In the genomic region with DNA sequence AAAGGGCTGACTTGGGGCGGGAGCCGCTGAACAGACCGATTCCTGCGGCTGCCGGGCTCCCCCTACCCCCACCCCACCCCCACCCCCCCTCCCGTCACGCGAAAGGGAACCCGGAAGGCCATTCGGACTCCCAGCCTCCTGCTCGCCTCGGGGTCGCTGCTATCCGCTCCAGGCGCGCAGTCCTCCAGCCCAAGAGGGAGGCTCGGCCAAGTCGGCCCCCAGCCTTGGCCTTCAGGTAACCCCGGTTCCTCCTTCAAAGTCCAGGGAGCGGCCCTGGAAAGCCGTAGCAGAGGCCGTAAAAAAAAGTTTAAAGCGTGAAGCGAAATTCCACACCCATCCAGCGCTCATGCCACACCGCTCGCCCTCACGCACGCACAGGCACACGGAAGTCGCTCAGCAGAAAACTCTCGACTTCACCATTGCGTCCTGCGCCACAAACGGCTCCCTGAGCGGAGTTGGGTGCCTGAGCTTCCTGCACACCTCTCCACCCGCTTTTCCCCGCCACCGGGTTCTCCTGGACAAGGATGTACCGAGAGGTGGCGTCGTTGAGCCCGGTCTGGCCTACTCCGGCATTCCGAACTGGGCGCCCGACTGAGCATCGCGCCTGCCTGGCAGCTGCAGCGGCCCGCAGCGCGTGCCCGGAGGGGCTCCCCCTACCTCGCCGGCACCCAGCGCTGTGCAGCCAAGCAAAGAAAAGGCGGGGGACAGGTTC, we compare ENCODE assay signal across 9 cellular contexts. TPM values are rescaled to one million over a fixed set of nuclear protein-coding genes. Genes with fewer than 3 reads are reported as not detected.
DNase-seq lines count a peak whose midpoint lies in the region; ATAC-seq and TF ChIP-seq lines count a peak whose summit lies in the region.
"Had no signal": no experiment of that assay in that cellular context is flagged by ENCODE, and none has a peak within 500 bp of the region (broad histone marks: within the 10 kb centered on the region; RNA-seq: fewer than 3 reads in every experiment).

No MANE protein-coding gene starts in this region.

- peak overlapping the region; percentile 65 for H3K4me3 Mint-ChIP-seq in MCF 10A (ENCODE audit: unreplicated experiment)

- ATAC-seq in upper lobe of right lung (peak; percentile 31), omental fat pad (ENCODE audit: low FRiP score) (no peak), HG03378 (IDR thresholded peaks at IDR 0.05; ENCODE audit: unreplicated experiment) (no peak)

- peak; percentile 49 for DNase-seq in stimulated activated CD4-positive, alpha-beta T cell treated with anti-CD3 and anti-CD28 coated beads, Interleukin-1b, Interleukin-23, amount 100 ng/mL, for 48 hours
- no peak for DNase-seq in stimulated activated CD4-positive, alpha-beta T cell treated with anti-CD3 and anti-CD28 coated beads, Interleukin-12 subunit alpha, Interleukin-12 subunit beta, amount 100 ng/mL, for 4 hours
- peak; percentile 64 for DNase-seq in MCF 10A (ENCODE audit: unreplicated experiment)
- DNase-seq in kidney tubule cell (ENCODE audit: low spot score) = peak; percentile 82
- DNase-seq in upper lobe of right lung = no peak
- no peak for DNase-seq in PC-9
- DNase-seq in omental fat pad (ENCODE audit: low spot score) = no peak

- H3K9me3 Mint-ChIP-seq in MCF 10A (ENCODE audit: unreplicated experiment) = no peaks in the 10 kb centered on the region

- no peak overlapping the region for H2AFZ ChIP-seq in PC-9

- H3K4me3 ChIP-seq in upper lobe of right lung (no peak overlapping the region), PC-9 (no peak overlapping the region)

- POLR2A ChIA-PET in MCF 10A (lab: Yijun Ruan, JAX) (no interaction called here), PC-9 (lab: Charles Lee; ENCODE audit: unreplicated experiment) (no interaction called here)

- H3K36me3 ChIP-seq in upper lobe of right lung = no peaks in the 10 kb centered on the region
- no peaks in the 10 kb centered on the region for H3K36me3 ChIP-seq in PC-9 (ENCODE audit: low read depth)

- no peaks in the 10 kb centered on the region for H3K36me3 Mint-ChIP-seq in MCF 10A (ENCODE audit: insufficient read depth, unreplicated experiment)

- peaks cover 57% of the 10 kb centered on the region for H3K27me3 Mint-ChIP-seq in MCF 10A (ENCODE audit: insufficient read depth, unreplicated experiment)

- no peaks in the 10 kb centered on the region for H4K20me1 ChIP-seq in PC-9 (ENCODE audit: insufficient read depth)

- H3K4me2 ChIP-seq in PC-9 = no peak overlapping the region

- no peaks in the 10 kb centered on the region for H3K79me2 ChIP-seq in PC-9 (ENCODE audit: low read depth)

- H3K9me2 ChIP-seq in PC-9 (ENCODE audit: insufficient read depth) = no peaks in the 10 kb centered on the region

- peaks cover 70% of the 10 kb centered on the region for H3K27me3 ChIP-seq in upper lobe of right lung
- no peaks in the 10 kb centered on the region for H3K27me3 ChIP-seq in PC-9 (ENCODE audit: insufficient read depth, low read depth)

- H3K27ac ChIP-seq in upper lobe of right lung = no peak overlapping the region
- no peak overlapping the region for H3K27ac ChIP-seq in PC-9
- H3K27ac ChIP-seq: skin epidermis had no signal

- no peaks in the 10 kb centered on the region for H3K4me1 ChIP-seq in upper lobe of right lung
- no peaks in the 10 kb centered on the region for H3K4me1 ChIP-seq in PC-9 (replicated peaks; ENCODE audit: insufficient read depth)

- no peaks in the 10 kb centered on the region for H3F3A ChIP-seq in PC-9 (ENCODE audit: insufficient read depth, low read depth)

- H3K9me3 ChIP-seq in upper lobe of right lung (no peaks in the 10 kb centered on the region), PC-9 (ENCODE audit: insufficient read depth, low read depth) (no peaks in the 10 kb centered on the region)

- TF ChIP-seq CTCF in MCF 10A (IDR thresholded peaks at IDR 0.05; ENCODE audit: unreplicated experiment) = peak; percentile 48
- TF ChIP-seq CTCF in upper lobe of right lung (IDR thresholded peaks at IDR 0.05) = no peak
- TF ChIP-seq CTCF in PC-9 (conservative IDR thresholded peaks at IDR 0.05) = no peak
- TF ChIP-seq CTCF in omental fat pad (IDR thresholded peaks at IDR 0.05) = no peak

- BruUV-seq in MCF 10A (replicated peaks; lab: Mats Ljungman, UMichigan) (no TSS peak), PC-9 (replicated peaks; lab: Mats Ljungman, UMichigan) (no TSS peak)

- H3K27ac Mint-ChIP-seq in MCF 10A (ENCODE audit: low read depth, unreplicated experiment) = no peak overlapping the region

- intact Hi-C loops in MCF 10A (cut with micrococcal nuclease) (loop anchor here (10.0 kb wide), 1 partner anchor 1052 kb away; no protein-coding TSS in a partner anchor), upper lobe of right lung (cut with DNase I) (no loop called here), PC-9 (cut with micrococcal nuclease; ENCODE audit: unreplicated experiment) (no loop called here)

- H3K4me1 Mint-ChIP-seq in MCF 10A (ENCODE audit: insufficient read depth, unreplicated experiment) = peaks cover 7% of the 10 kb centered on the region

- CTCF ChIA-PET in MCF 10A (lab: Yijun Ruan, JAX) (no interaction called here), PC-9 (lab: Charles Lee) (no interaction called here)

RNA-seq across cellular contexts. Expression of a gene that starts 1.4 kb away (rescaled TPM):
- total RNA-seq in MCF 10A (2022) (not detected in 2 replicates), upper lobe of right lung (not detected), PC-9 (2021) (not detected in 2 replicates), omental fat pad (not detected)

Comparison
In these comparisons a context has a peak if more than half of its experiments do, and no peak if none do; other contexts are left out.
1. DNase-seq: peak in stimulated activated CD4-positive, alpha-beta T cell treated with anti-CD3 and anti-CD28 coated beads, Interleukin-1b, Interleukin-23, amount 100 ng/mL, for 48 hours (single experiment), MCF 10A (single experiment) and kidney tubule cell (single experiment); none in stimulated activated CD4-positive, alpha-beta T cell treated with anti-CD3 and anti-CD28 coated beads, Interleukin-12 subunit alpha, Interleukin-12 subunit beta, amount 100 ng/mL, for 4 hours (single experiment), upper lobe of right lung (single experiment), PC-9 (0 of 2) and omental fat pad (single experiment).